15 cellular contexts compared by ENCODE assay signal in genomic region chr19:4908311-4908710, GRCh38. TPM values are rescaled to one million over a fixed set of nuclear protein-coding genes. Genes with fewer than 3 reads are reported as not detected.
DNase-seq lines count a peak whose midpoint lies in the region; ATAC-seq and TF ChIP-seq lines count a peak whose summit lies in the region.
"Had no signal": no experiment of that assay in that cellular context is flagged by ENCODE, and none has a peak within 500 bp of the region (broad histone marks: within the 10 kb centered on the region; RNA-seq: fewer than 3 reads in every experiment).

No MANE protein-coding gene starts in this region.

- no peak for DNase-seq in CD8-positive, alpha-beta T cell
- peak; percentile 64 for DNase-seq in H7
- DNase-seq in activated CD8-positive, alpha-beta T cell treated with anti-CD3 and anti-CD28 coated beads for 36 hours, result no peak
- DNase-seq in natural killer cell, result no peak
- DNase-seq in AG08396 (ENCODE audit: low spot score), result no peak
- no peak for DNase-seq in lower lobe of right lung
- no peak for DNase-seq in heart right ventricle
- DNase-seq: DMS 273 treated with DMSO at 0.1 percent for 48 hours; foreskin keratinocyte; NCI-H2081; NK-92 treated with Interleukin-12 subunit alpha and Interleukin-12 subunit beta, amount 100 ng/mL, for 24 hours; small intestine had no signal

- POLR2A ChIA-PET in CD8-positive, alpha-beta T cell (lab: Charles Lee), result interaction anchor here (0.8 kb wide), 1 partner anchor 8 kb away, joined by 6 read pairs; no protein-coding TSS in a partner anchor
- POLR2A ChIA-PET in activated CD8-positive, alpha-beta T cell treated with anti-CD3 and anti-CD28 coated beads for 36 hours (lab: Charles Lee), result interaction anchor here (0.6 to 1.8 kb wide), 3 partner anchors 8 to 41 kb away, joined by 3 to 10 read pairs (median 3); no protein-coding TSS in a partner anchor

- H3K27me3 Mint-ChIP-seq in CD8-positive, alpha-beta T cell (ENCODE audit: low read depth), result no peaks in the 10 kb centered on the region
- H3K27me3 Mint-ChIP-seq in activated CD8-positive, alpha-beta T cell treated with anti-CD3 and anti-CD28 coated beads for 36 hours, result no peaks in the 10 kb centered on the region
- H3K27me3 Mint-ChIP-seq in natural killer cell (ENCODE audit: low read depth in 2 of 2), result no peaks in the 10 kb centered on the region

- no peak for TF ChIP-seq CTCF in CD8-positive, alpha-beta T cell (IDR thresholded peaks at IDR 0.05)
- no peak for TF ChIP-seq CTCF in activated CD8-positive, alpha-beta T cell treated with anti-CD3 and anti-CD28 coated beads for 36 hours (IDR thresholded peaks at IDR 0.05)
- TF ChIP-seq CTCF in natural killer cell (IDR thresholded peaks at IDR 0.05) (no peak), lower lobe of right lung (IDR thresholded peaks at IDR 0.05) (no peak), heart right ventricle (IDR thresholded peaks at IDR 0.05) (no peak)

- peak overlapping the region; percentile 64 for H3K27ac Mint-ChIP-seq in CD8-positive, alpha-beta T cell
- H3K27ac Mint-ChIP-seq in activated CD8-positive, alpha-beta T cell treated with anti-CD3 and anti-CD28 coated beads for 36 hours, result peak overlapping the region; percentile 30
- H3K27ac Mint-ChIP-seq in natural killer cell, result no peak overlapping the region

- no peak overlapping the region for H3K4me3 ChIP-seq in CD8-positive, alpha-beta T cell (ENCODE audit: low read depth, low read length)
- no peak overlapping the region for H3K4me3 ChIP-seq in H7 (ENCODE audit: insufficient read depth, low read depth, low read length)
- no peak overlapping the region for H3K4me3 ChIP-seq in lower lobe of right lung
- no peak overlapping the region for H3K4me3 ChIP-seq in heart right ventricle
- H3K4me3 ChIP-seq: thoracic aorta had no signal

- H3K4me1 ChIP-seq in CD8-positive, alpha-beta T cell (ENCODE audit: insufficient read depth, low read length), result peaks cover 45% of the 10 kb centered on the region
- peaks cover 31% of the 10 kb centered on the region for H3K4me1 ChIP-seq in lower lobe of right lung
- H3K4me1 ChIP-seq in heart right ventricle, result peaks cover 4 to 41% (median 25%) of the 10 kb centered on the region in 9 donors

- WGBS in heart right ventricle, 2 donors, result 82 to 85% methylated on average over 6 of the region's 6 CpGs

- no peaks in the 10 kb centered on the region for H3K9me3 Mint-ChIP-seq in CD8-positive, alpha-beta T cell
- H3K9me3 Mint-ChIP-seq in activated CD8-positive, alpha-beta T cell treated with anti-CD3 and anti-CD28 coated beads for 36 hours, result no peaks in the 10 kb centered on the region
- H3K9me3 Mint-ChIP-seq in natural killer cell, result no peaks in the 10 kb centered on the region

- CTCF ChIA-PET in CD8-positive, alpha-beta T cell (lab: Charles Lee), result interaction anchor here (0.7 to 10.6 kb wide), 5 partner anchors 30 to 117 kb away, joined by 3 to 162 read pairs (median 5); partner anchors contain the start of genes FEM1A and PLIN3
- CTCF ChIA-PET in activated CD8-positive, alpha-beta T cell treated with anti-CD3 and anti-CD28 coated beads for 36 hours (lab: Charles Lee), result interaction anchor here (1.2 kb wide), 1 partner anchor 35 kb away, joined by 3 read pairs; no protein-coding TSS in a partner anchor

- H3K36me3 Mint-ChIP-seq in CD8-positive, alpha-beta T cell, result peaks cover 24% of the 10 kb centered on the region
- H3K36me3 Mint-ChIP-seq in activated CD8-positive, alpha-beta T cell treated with anti-CD3 and anti-CD28 coated beads for 36 hours (ENCODE audit: low read depth), result peaks cover 31% of the 10 kb centered on the region
- no peaks in the 10 kb centered on the region for H3K36me3 Mint-ChIP-seq in natural killer cell

- no peak overlapping the region for H3K27ac ChIP-seq in CD8-positive, alpha-beta T cell (ENCODE audit: low read depth, low read length)
- H3K27ac ChIP-seq in lower lobe of right lung, result no peak overlapping the region
- no peak overlapping the region for H3K27ac ChIP-seq in heart right ventricle
- H3K27ac ChIP-seq: foreskin keratinocyte, thoracic aorta had no signal

- H3K27me3 ChIP-seq in CD8-positive, alpha-beta T cell (ENCODE audit: insufficient read depth, low read length), result no peaks in the 10 kb centered on the region
- H3K27me3 ChIP-seq in H7 (ENCODE audit: control insufficient read depth, insufficient read depth, low read length) (no peaks in the 10 kb centered on the region; the same call in 1 of the 2 replicates), lower lobe of right lung (ENCODE audit: low read depth) (peaks cover 13% of the 10 kb centered on the region), heart right ventricle (peaks cover 0 to 11% (median 4%) of the 10 kb centered on the region in 7 donors)
- H3K27me3 ChIP-seq: foreskin keratinocyte had no signal

- ATAC-seq in CD8-positive, alpha-beta T cell, result no peak
- no peak for ATAC-seq in activated CD8-positive, alpha-beta T cell treated with anti-CD3 and anti-CD28 coated beads for 36 hours
- ATAC-seq in natural killer cell, result no peak
- no peak for ATAC-seq in lower lobe of right lung
- ATAC-seq in heart right ventricle, result no peak
- ATAC-seq: foreskin keratinocyte had no signal

- H3K36me3 ChIP-seq in CD8-positive, alpha-beta T cell (ENCODE audit: insufficient read depth, low read length), result peaks cover 3% of the 10 kb centered on the region
- H3K36me3 ChIP-seq in H7 (replicated peaks; ENCODE audit: control insufficient read depth, insufficient read depth, low read length) (peaks cover 1% of the 10 kb centered on the region; the same call in 1 of the 2 replicates), lower lobe of right lung (no peaks in the 10 kb centered on the region), heart right ventricle (peaks cover 0 to 2% (median 0%) of the 10 kb centered on the region in 9 donors)
- H3K36me3 ChIP-seq: thoracic aorta had no signal

- no peaks in the 10 kb centered on the region for H3K9me3 ChIP-seq in CD8-positive, alpha-beta T cell (ENCODE audit: low read length)
- H3K9me3 ChIP-seq in lower lobe of right lung (no peaks in the 10 kb centered on the region), heart right ventricle (no peaks in the 10 kb centered on the region)
- H3K9me3 ChIP-seq: SK-N-SH, thoracic aorta had no signal

- intact Hi-C loops in CD8-positive, alpha-beta T cell (cut with DNase I, micrococcal nuclease), result no loop called here
- intact Hi-C loops in activated CD8-positive, alpha-beta T cell treated with anti-CD3 and anti-CD28 coated beads for 36 hours (cut with micrococcal nuclease), result no loop called here
- intact Hi-C loops in natural killer cell (cut with micrococcal nuclease), result no loop called here
- intact Hi-C loops in lower lobe of right lung (cut with DNase I), result no loop called here
- intact Hi-C loops in heart right ventricle (cut with DNase I), result no loop called here

- H3K4me1 Mint-ChIP-seq in CD8-positive, alpha-beta T cell (ENCODE audit: low read depth), result peaks cover 58% of the 10 kb centered on the region
- peaks cover 33% of the 10 kb centered on the region for H3K4me1 Mint-ChIP-seq in activated CD8-positive, alpha-beta T cell treated with anti-CD3 and anti-CD28 coated beads for 36 hours (ENCODE audit: low read depth)
- H3K4me1 Mint-ChIP-seq in natural killer cell, result peaks cover 37 to 44% of the 10 kb centered on the region in 2 donors

- peak overlapping the region; percentile 65 for H3K4me3 Mint-ChIP-seq in CD8-positive, alpha-beta T cell
- peak overlapping the region; percentile 95 for H3K4me3 Mint-ChIP-seq in activated CD8-positive, alpha-beta T cell treated with anti-CD3 and anti-CD28 coated beads for 36 hours
- peak overlapping the region; percentile 49 for H3K4me3 Mint-ChIP-seq in natural killer cell

RNA-seq across cellular contexts. Expression of gene UHRF1, which starts 1.0 kb away (rescaled TPM):
- under 1 TPM; 0.33 to 0.56 TPM for total RNA-seq in CD8-positive, alpha-beta T cell
- 22.1 and 54.0 TPM in 2 replicates for total RNA-seq in H7 (2014; rRNA removed; shearing (Covaris generic))
- 100 to 1,000 TPM; 173 to 175 TPM for total RNA-seq in activated CD8-positive, alpha-beta T cell treated with anti-CD3 and anti-CD28 coated beads for 36 hours
- 1 to 10 TPM; 2.8 to 4.6 (median 4.1) TPM for total RNA-seq in natural killer cell
- 1.3 TPM for total RNA-seq in lower lobe of right lung
- 1 to 10 TPM in 5 of 10 donors, under 1 TPM in 5; 0.35 to 6.2 (median 1.1) TPM for total RNA-seq in heart right ventricle
- under 1 TPM; 0.39 to 0.44 TPM for polyA plus RNA-seq in heart right ventricle

RNA-seq across cellular contexts. Expression of gene ARRDC5, which starts 5.6 kb away (rescaled TPM):
- 1 to 10 TPM; 7.0 to 9.7 TPM for total RNA-seq in CD8-positive, alpha-beta T cell
- not detected in 2 replicates for total RNA-seq in H7 (2014; rRNA removed; shearing (Covaris generic))
- under 1 TPM; 0.18 to 0.20 TPM for total RNA-seq in activated CD8-positive, alpha-beta T cell treated with anti-CD3 and anti-CD28 coated beads for 36 hours
- 10 to 100 TPM in 1 of 3 donors, 1 to 10 TPM in 2; 5.9 to 13.0 (median 8.8) TPM for total RNA-seq in natural killer cell
- 0.83 TPM for total RNA-seq in lower lobe of right lung
- total RNA-seq in heart right ventricle, result under 1 TPM in 1 of 10 donors, not detected in 9; 0.21 TPM
- under 1 TPM in 1 of 2 donors, not detected in 1; 0.01 TPM for polyA plus RNA-seq in heart right ventricle
- total RNA-seq: foreskin keratinocyte had no signal
- polyA plus RNA-seq: aorta, foreskin keratinocyte, SK-N-SH had no signal

RNA-seq across cellular contexts. Expression of gene PLIN3, which starts 40.8 kb away (rescaled TPM):
- total RNA-seq in CD8-positive, alpha-beta T cell, result 10 to 100 TPM; 16.2 to 16.7 TPM
- total RNA-seq in H7 (2014; rRNA removed; shearing (Covaris generic)), result 88.8 and 95.2 TPM in 2 replicates
- total RNA-seq in activated CD8-positive, alpha-beta T cell treated with anti-CD3 and anti-CD28 coated beads for 36 hours, result 10 to 100 TPM; 15.5 to 23.5 TPM
- total RNA-seq in natural killer cell (10 to 100 TPM; 26.6 to 28.7 (median 28.3) TPM), lower lobe of right lung (44.5 TPM), heart right ventricle (10 to 100 TPM; 16.3 to 52.9 (median 26.0) TPM)
- polyA plus RNA-seq in heart right ventricle, result 10 to 100 TPM in 1 of 2 donors, 1 to 10 TPM in 1; 7.2 to 47.0 TPM

Comparison
In these comparisons a context has a peak if more than half of its experiments do, and no peak if none do; other contexts are left out.
1. H3K27ac Mint-ChIP-seq: peak in CD8-positive, alpha-beta T cell (single experiment) and activated CD8-positive, alpha-beta T cell treated with anti-CD3 and anti-CD28 coated beads for 36 hours (single experiment); none in natural killer cell (0 of 2).
2. Peak in every context shown above with its lines, with median percentiles within 50 percentile points of each other: H3K4me3 Mint-ChIP-seq.